ENCODE assay signal across 8 cellular contexts in the genomic region with DNA sequence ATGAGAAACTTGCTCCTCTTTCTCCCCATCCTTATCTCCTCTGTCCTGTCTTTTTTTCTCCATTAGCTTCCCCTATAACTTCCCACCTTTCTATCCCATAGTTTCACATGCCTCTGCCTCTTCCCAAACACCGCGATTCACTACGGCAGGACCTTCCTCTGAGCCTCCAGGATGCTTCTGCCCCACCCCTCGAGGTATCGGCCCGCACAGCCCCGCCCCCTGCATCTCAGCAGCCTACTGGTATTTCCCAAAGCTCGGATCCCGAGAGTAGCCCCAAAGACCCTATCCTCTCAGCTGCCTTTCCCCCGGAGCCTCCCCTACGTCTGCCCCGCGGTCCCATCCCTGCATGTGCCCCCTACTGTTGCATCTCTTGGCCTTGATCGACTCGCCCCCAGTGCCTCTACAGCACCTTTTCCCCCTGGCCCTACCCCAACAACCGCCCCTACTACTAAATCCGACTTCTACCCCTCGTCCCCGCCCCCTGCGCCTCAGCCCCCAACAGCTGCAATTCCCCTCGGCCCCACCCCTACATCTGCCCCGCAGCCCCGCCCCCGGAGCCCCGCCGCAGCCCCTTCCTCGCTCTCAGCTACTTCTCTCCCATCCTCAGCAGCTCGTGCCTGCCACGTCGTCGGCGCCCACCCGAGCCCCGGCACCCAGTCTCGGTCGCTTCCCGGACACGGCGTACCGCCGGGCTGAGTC. TPM values are rescaled to one million over a fixed set of nuclear protein-coding genes. Genes with fewer than 3 reads are reported as not detected.
DNase-seq lines count a peak whose midpoint lies in the region; ATAC-seq and TF ChIP-seq lines count a peak whose summit lies in the region.

No MANE protein-coding gene starts in this region.

- H3K4me1 Mint-ChIP-seq in IgD-negative memory B cell (peaks cover 4 to 12% (median 9%) of the 10 kb centered on the region in 3 donors), T-helper 17 cell (peaks cover 20% of the 10 kb centered on the region), brain (peaks cover 22% of the 10 kb centered on the region)

- H3K4me3 Mint-ChIP-seq in IgD-negative memory B cell: peak overlapping the region; percentile 96 to 99 (median 97)
- H3K4me3 Mint-ChIP-seq in T-helper 17 cell: peak overlapping the region; percentile 96
- H3K4me3 Mint-ChIP-seq in brain: peak overlapping the region; percentile 89 to 95 (median 92)

- no peaks in the 10 kb centered on the region for H3K9me3 ChIP-seq in T-helper 17 cell (ENCODE audit: control insufficient read depth, low read length, poor library complexity, severe bottlenecking)

- DNase-seq in SIG-M5 treated with dmso at 0.1 percent for 504 hours (lab: John Stamatoyannopoulos, UW; ENCODE audit: unreplicated experiment): peak; percentile 65
- no peak for DNase-seq in SIG-M5 (lab: John Stamatoyannopoulos, UW)
- DNase-seq in T-helper 17 cell: peak; percentile 17 to 70 (median 69)
- peak; percentile 88 for DNase-seq in islet precursor cell
- DNase-seq in stimulated activated CD4-positive, alpha-beta T cell treated with anti-CD3 and anti-CD28 coated beads, Interleukin-15, amount 100 ng/mL, for 24 hours: peak; percentile 71
- no peak for DNase-seq in dedifferentiated amniotic fluid mesenchymal stem cell (ENCODE audit: extremely low spot score)

- no peaks in the 10 kb centered on the region for H3K27me3 Mint-ChIP-seq in IgD-negative memory B cell
- no peaks in the 10 kb centered on the region for H3K27me3 Mint-ChIP-seq in T-helper 17 cell
- H3K27me3 Mint-ChIP-seq in brain: peaks cover 10% of the 10 kb centered on the region

- no peaks in the 10 kb centered on the region for H3K36me3 Mint-ChIP-seq in IgD-negative memory B cell
- H3K36me3 Mint-ChIP-seq in T-helper 17 cell (ENCODE audit: low read depth): peaks cover 11% of the 10 kb centered on the region
- H3K36me3 Mint-ChIP-seq in brain: peaks cover 34% of the 10 kb centered on the region

- no peaks in the 10 kb centered on the region for H3K9me3 Mint-ChIP-seq in IgD-negative memory B cell
- peaks cover 0 to 4% (median 0%) of the 10 kb centered on the region in 5 experiments for H3K9me3 Mint-ChIP-seq in brain

- ATAC-seq in T-helper 17 cell: peak; percentile 54

- TF ChIP-seq CTCF in brain (conservative IDR thresholded peaks at IDR 0.05): no peak

- H3K27ac Mint-ChIP-seq in IgD-negative memory B cell (peak overlapping the region; percentile 84 to 96 (median 94)), T-helper 17 cell (peak overlapping the region; percentile 82), brain (peak overlapping the region; percentile 89 to 98 (median 93))

RNA-seq across cellular contexts. Expression of a gene that starts 0.5 kb away (rescaled TPM):
- 16.9 TPM for polyA plus RNA-seq in IgD-negative memory B cell
- 10 to 100 TPM; 19.0 to 20.0 TPM for total RNA-seq in T-helper 17 cell
- polyA plus RNA-seq in brain (ENCODE audit: insufficient read depth, low read depth, low replicate concordance): 68.4 TPM

RNA-seq across cellular contexts. Expression of a gene that starts 13.0 kb away (rescaled TPM):
- polyA plus RNA-seq in IgD-negative memory B cell (4.2 TPM), brain (ENCODE audit: insufficient read depth, low read depth, low replicate concordance) (16.3 TPM)
- 1 to 10 TPM; 2.1 to 2.2 TPM for total RNA-seq in T-helper 17 cell

RNA-seq across cellular contexts. Expression of a gene that starts 27.3 kb away (rescaled TPM):
- polyA plus RNA-seq in IgD-negative memory B cell (not detected), brain (ENCODE audit: insufficient read depth, low read depth, low replicate concordance) (32.8 TPM)
- not detected for total RNA-seq in T-helper 17 cell

RNA-seq across cellular contexts. Expression of a gene that starts 34.4 kb away (rescaled TPM):
- polyA plus RNA-seq in IgD-negative memory B cell: 54.0 TPM
- total RNA-seq in T-helper 17 cell: 10 to 100 TPM; 19.3 to 25.1 TPM
- polyA plus RNA-seq in brain (ENCODE audit: insufficient read depth, low read depth, low replicate concordance): 29.8 TPM

RNA-seq across cellular contexts. Expression of a gene that starts 34.5 kb away (rescaled TPM):
- polyA plus RNA-seq in IgD-negative memory B cell (6.7 TPM), brain (ENCODE audit: insufficient read depth, low read depth, low replicate concordance) (8.8 TPM)
- total RNA-seq in T-helper 17 cell: 10 to 100 TPM; 14.0 to 16.6 TPM

Comparison
In these comparisons a context has a peak if more than half of its experiments do, and no peak if none do; other contexts are left out.
1. DNase-seq: peak in SIG-M5 treated with dmso at 0.1 percent for 504 hours (single experiment), T-helper 17 cell (3 of 3), islet precursor cell (single experiment) and stimulated activated CD4-positive, alpha-beta T cell treated with anti-CD3 and anti-CD28 coated beads, Interleukin-15, amount 100 ng/mL, for 24 hours (single experiment); none in SIG-M5 (single experiment) and dedifferentiated amniotic fluid mesenchymal stem cell (single experiment).
2. RNA of a gene that starts 27.3 kb away (polyA plus RNA-seq): 32.8 TPM in brain (single experiment); not detected in IgD-negative memory B cell (single experiment); every median in the first group is over 10 times any median in the second.
3. Peak in every context shown above with its lines, with median percentiles within 50 percentile points of each other: H3K27ac Mint-ChIP-seq and H3K4me3 Mint-ChIP-seq.